31 cellular contexts compared by ENCODE assay signal in genomic region chr5:68894673-68895072, GRCh38.
A peak's percentile ranks its signal among the peaks of the same experiment; 100 is the strongest.
DNase-seq lines count a peak whose midpoint lies in the region; ATAC-seq and TF ChIP-seq lines count a peak whose summit lies in the region.
"Had no signal": no experiment of that assay in that cellular context is flagged by ENCODE, and none has a peak within 500 bp of the region (broad histone marks: within the 10 kb centered on the region; RNA-seq: fewer than 3 reads in every experiment).

No MANE protein-coding gene starts in this region.

- H3K9me3 ChIP-seq in CD4-positive, alpha-beta T cell (ENCODE audit: control insufficient read depth, low read length) = no peaks in the 10 kb centered on the region
- no peaks in the 10 kb centered on the region for H3K9me3 ChIP-seq in naive thymus-derived CD4-positive, alpha-beta T cell (ENCODE audit: control insufficient read depth in 2 of 3, low read length in 3 of 3)
- no peaks in the 10 kb centered on the region for H3K9me3 ChIP-seq in SK-N-SH
- H3K9me3 ChIP-seq: BLaER1, colonic mucosa, gastrocnemius medialis, left lung, transverse colon had no signal

- H4K20me1 ChIP-seq in SK-N-SH (ENCODE audit: insufficient read depth) = no peaks in the 10 kb centered on the region
- H4K20me1 ChIP-seq: BLaER1 had no signal

- H3K4me1 Mint-ChIP-seq in CD4-positive, alpha-beta T cell (ENCODE audit: low read depth) = peaks cover 31% of the 10 kb centered on the region
- peaks cover 3 to 54% (median 27%) of the 10 kb centered on the region in 7 donors for H3K4me1 Mint-ChIP-seq in naive thymus-derived CD4-positive, alpha-beta T cell
- H3K4me1 Mint-ChIP-seq: natural killer cell had no signal

- no peaks in the 10 kb centered on the region for H3K4me1 ChIP-seq in naive thymus-derived CD4-positive, alpha-beta T cell (ENCODE audit: control insufficient read depth in 2 of 2, insufficient read depth in 2 of 2, low read length in 2 of 2)
- H3K4me1 ChIP-seq in SK-N-SH (ENCODE audit: control insufficient read depth in 1 of 2, insufficient read depth in 2 of 2, low read depth in 1 of 2, low read length in 1 of 2) = peaks cover 0 to 2% of the 10 kb centered on the region in 2 experiments; a peak in 1 of 4 replicates
- H3K4me1 ChIP-seq: BLaER1, colonic mucosa, gastrocnemius medialis, left lung, transverse colon had no signal

- H3K4me3 ChIP-seq in Jurkat, Clone E6-1 (ENCODE audit: low read length) = no peak overlapping the region
- H3K4me3 ChIP-seq in choroid plexus epithelial cell (ENCODE audit: low read depth, low read length) = no peak overlapping the region
- no peak overlapping the region for H3K4me3 ChIP-seq in naive thymus-derived CD4-positive, alpha-beta T cell (ENCODE audit: low read length)
- H3K4me3 ChIP-seq in SK-N-SH (ENCODE audit: low read depth in 2 of 2, low read length in 1 of 2) = no peak overlapping the region
- H3K4me3 ChIP-seq: BLaER1, colonic mucosa, gastrocnemius medialis, left lung, SK-N-MC, smooth muscle cell, transverse colon had no signal

- no peak overlapping the region for H3K4me2 ChIP-seq in SK-N-SH
- H3K4me2 ChIP-seq: BLaER1, smooth muscle cell had no signal

- H3K4me3 Mint-ChIP-seq in CD4-positive, alpha-beta T cell = peak overlapping the region; percentile 35
- H3K4me3 Mint-ChIP-seq in naive thymus-derived CD4-positive, alpha-beta T cell = peak overlapping the region in 9 of 10 donors; percentile 6 to 60 (median 46)
- H3K4me3 Mint-ChIP-seq: activated T-cell treated with anti-CD3 and anti-CD28 coated beads, Interleukin-2, amount 50 U/mL, for 4 hours; effector memory CD8-positive, alpha-beta T cell; natural killer cell had no signal

- POLR2A ChIA-PET in CD4-positive, alpha-beta T cell (lab: Charles Lee) = interaction anchor here (0.5 to 1.8 kb wide), 4 partner anchors 8 to 615 kb away, joined by 5 to 24 read pairs (median 6); no protein-coding TSS in a partner anchor
- POLR2A ChIA-PET in naive thymus-derived CD4-positive, alpha-beta T cell (lab: Charles Lee) = interaction anchor here (0.6 to 1.5 kb wide), 3 partner anchors 9 to 15 kb away, joined by 5 to 7 read pairs (median 6); no protein-coding TSS in a partner anchor
- POLR2A ChIA-PET in SK-N-SH (lab: Yijun Ruan, JAX) = no interaction called here

- no peaks in the 10 kb centered on the region for H3K9me2 ChIP-seq in SK-N-SH

- no peaks in the 10 kb centered on the region for H3K9me3 Mint-ChIP-seq in CD4-positive, alpha-beta T cell
- H3K9me3 Mint-ChIP-seq in naive thymus-derived CD4-positive, alpha-beta T cell = peaks cover 0 to 3% (median 0%) of the 10 kb centered on the region in 11 donors
- H3K9me3 Mint-ChIP-seq: activated T-cell treated with anti-CD3 and anti-CD28 coated beads, Interleukin-2, amount 50 U/mL, for 4 hours; effector memory CD8-positive, alpha-beta T cell; natural killer cell had no signal

- TF ChIP-seq CTCF in CD4-positive, alpha-beta T cell (IDR thresholded peaks at IDR 0.05) = no peak
- no peak for TF ChIP-seq CTCF in choroid plexus epithelial cell (conservative IDR thresholded peaks at IDR 0.05; ENCODE audit: low read depth, low read length)
- TF ChIP-seq CTCF in SK-N-SH (IDR thresholded peaks at IDR 0.05) = no peak

- no peaks in the 10 kb centered on the region for H3K79me2 ChIP-seq in SK-N-SH (ENCODE audit: insufficient read depth)

- H2AFZ ChIP-seq in SK-N-SH (ENCODE audit: low read depth) = no peak overlapping the region

- no peak for TF ChIP-seq EP300 in SK-N-SH (IDR thresholded peaks at IDR 0.05; ENCODE audit: borderline replicate concordance in 1 of 2, low read depth in 1 of 2, low read length in 1 of 2)

- TF ChIP-seq RAD21 in SK-N-SH (IDR thresholded peaks at IDR 0.05; ENCODE audit: low read length) = no peak

- H3K27me3 ChIP-seq in CD4-positive, alpha-beta T cell (ENCODE audit: control insufficient read depth, insufficient read depth, low read length) = no peaks in the 10 kb centered on the region
- H3K27me3 ChIP-seq in naive thymus-derived CD4-positive, alpha-beta T cell (ENCODE audit: control insufficient read depth in 2 of 2, insufficient read depth in 2 of 2, low read length in 2 of 2) = no peaks in the 10 kb centered on the region
- H3K27me3 ChIP-seq in SK-N-SH (ENCODE audit: insufficient read depth) = no peaks in the 10 kb centered on the region
- H3K27me3 ChIP-seq: BLaER1, colonic mucosa, gastrocnemius medialis, left lung, transverse colon had no signal

- H3K27me3 Mint-ChIP-seq in CD4-positive, alpha-beta T cell = no peaks in the 10 kb centered on the region
- no peaks in the 10 kb centered on the region for H3K27me3 Mint-ChIP-seq in naive thymus-derived CD4-positive, alpha-beta T cell
- H3K27me3 Mint-ChIP-seq: effector memory CD8-positive, alpha-beta T cell had no signal

- no peak overlapping the region for H3K9ac ChIP-seq in SK-N-SH
- H3K9ac ChIP-seq: BLaER1 had no signal

- peak; percentile 78 for ATAC-seq in CD4-positive, alpha-beta T cell (ENCODE audit: poor library complexity)
- ATAC-seq in naive thymus-derived CD4-positive, alpha-beta T cell = peak; percentile 40
- ATAC-seq in HG02763 (IDR thresholded peaks at IDR 0.05; ENCODE audit: unreplicated experiment) = no peak
- ATAC-seq: activated T-cell treated with anti-CD3 and anti-CD28 coated beads, Interleukin-2, amount 50 U/mL, for 4 hours; effector memory CD8-positive, alpha-beta T cell; esophagus mucosa; gastrocnemius medialis; left lung; natural killer cell had no signal

- H3K27ac ChIP-seq in CD4-positive, alpha-beta T cell (ENCODE audit: low read depth, low read length) = no peak overlapping the region
- H3K27ac ChIP-seq in naive thymus-derived CD4-positive, alpha-beta T cell (ENCODE audit: low read depth, low read length) = no peak overlapping the region
- no peak overlapping the region for H3K27ac ChIP-seq in SK-N-SH (ENCODE audit: low read depth in 2 of 2, low read length in 1 of 2)
- H3K27ac ChIP-seq: BLaER1, colonic mucosa, gastrocnemius medialis, left lung, SK-N-MC, transverse colon, VCaP had no signal

- peak overlapping the region; percentile 50 for H3K27ac Mint-ChIP-seq in CD4-positive, alpha-beta T cell
- H3K27ac Mint-ChIP-seq in naive thymus-derived CD4-positive, alpha-beta T cell = peak overlapping the region in 6 of 9 donors; percentile 25 to 68 (median 58)
- H3K27ac Mint-ChIP-seq: effector memory CD8-positive, alpha-beta T cell; natural killer cell had no signal

- CTCF ChIA-PET in CD4-positive, alpha-beta T cell (lab: Charles Lee) = no interaction called here
- CTCF ChIA-PET in naive thymus-derived CD4-positive, alpha-beta T cell (lab: Charles Lee) = interaction anchor here (0.9 to 1.2 kb wide), 2 partner anchors 10 to 19 kb away, joined by 4 to 5 read pairs; no protein-coding TSS in a partner anchor
- CTCF ChIA-PET in SK-N-SH (lab: Yijun Ruan, JAX) = interaction anchor here (3.9 kb wide), 1 partner anchor 10 kb away, joined by 16 read pairs; no protein-coding TSS in a partner anchor

- 48% methylated on average over 3 of the region's 3 CpGs for WGBS in SK-N-SH (ENCODE audit: low lambda C conversion rate)

- H3F3A ChIP-seq in SK-N-SH (replicated peaks; ENCODE audit: insufficient read depth) = no peaks in the 10 kb centered on the region

- intact Hi-C loops in CD4-positive, alpha-beta T cell (cut with DNase I, micrococcal nuclease) = no loop called here
- intact Hi-C loops in naive thymus-derived CD4-positive, alpha-beta T cell (cut with micrococcal nuclease) = loop anchor here (1.0 to 5.0 kb wide), 2 partner anchors 10 to 607 kb away; no protein-coding TSS in a partner anchor

- H3K36me3 ChIP-seq in naive thymus-derived CD4-positive, alpha-beta T cell (ENCODE audit: control insufficient read depth in 2 of 3, insufficient read depth in 3 of 3, low read length in 3 of 3) = no peaks in the 10 kb centered on the region
- no peaks in the 10 kb centered on the region for H3K36me3 ChIP-seq in SK-N-SH (replicated peaks in 1 of 2; ENCODE audit: control insufficient read depth in 1 of 2, insufficient read depth in 2 of 2, low read length in 1 of 2)
- H3K36me3 ChIP-seq: BLaER1, colonic mucosa, gastrocnemius medialis, left lung, transverse colon had no signal

- DNase-seq in CD4-positive, alpha-beta T cell = no peak
- peak; percentile 23 for DNase-seq in Jurkat, Clone E6-1 (ENCODE audit: low read depth, low spot score)
- DNase-seq in choroid plexus epithelial cell (ENCODE audit: low read depth) (peak; percentile 28), mucosa of gallbladder (ENCODE audit: low spot score) (no peak), dedifferentiated amniotic fluid mesenchymal stem cell (ENCODE audit: extremely low spot score) (no peak), SK-N-SH (no peak)
- DNase-seq in naive thymus-derived CD4-positive, alpha-beta T cell = peak in 6 of 9 donors; percentile 9 to 57 (median 41)
- DNase-seq: ACHN; activated CD4-positive, alpha-beta T cell treated with anti-CD3 and anti-CD28 coated beads for 48 hours; activated T-cell treated with anti-CD3 and anti-CD28 coated beads, Interleukin-2, amount 50 U/mL, for 4 hours; amygdala; colonic mucosa; DMS53; effector memory CD8-positive, alpha-beta T cell; gastrocnemius medialis; hippocampal formation; KBM-7; left lung; natural killer cell; NCI-H1417 treated with DMSO at 0.1 percent for 48 hours; NCI-H2081; NCI-H345; stimulated activated CD4-positive, alpha-beta T cell treated with anti-CD3 and anti-CD28 coated beads, Interleukin-1b, Interleukin-23, amount 100 ng/mL, for 48 hours; T-helper 9 cell; transverse colon had no signal

- H3K36me3 Mint-ChIP-seq in CD4-positive, alpha-beta T cell (ENCODE audit: low read depth) = no peaks in the 10 kb centered on the region
- peaks cover 0 to 5% (median 0%) of the 10 kb centered on the region in 5 donors for H3K36me3 Mint-ChIP-seq in naive thymus-derived CD4-positive, alpha-beta T cell
- H3K36me3 Mint-ChIP-seq: natural killer cell had no signal

TF ChIP-seq in SK-N-SH, 30 proteins besides CTCF, POLR2A, EP300 and RAD21 (continues in another document):
- TF ChIP-seq TAF1 (IDR thresholded peaks at IDR 0.05; ENCODE audit: borderline replicate concordance, low read depth, low read length) (no peak), RFX5 (IDR thresholded peaks at IDR 0.05; ENCODE audit: low read length) (no peak), USF2 (IDR thresholded peaks at IDR 0.05; ENCODE audit: borderline replicate concordance, low read depth, low read length) (no peak), YY1 (IDR thresholded peaks at IDR 0.05; ENCODE audit: low read depth) (no peak)

Comparison
In these comparisons a context has a peak if more than half of its experiments do, and no peak if none do; other contexts are left out.
1. DNase-seq: peak in Jurkat, Clone E6-1 (single experiment), choroid plexus epithelial cell (single experiment) and naive thymus-derived CD4-positive, alpha-beta T cell (6 of 9); none in CD4-positive, alpha-beta T cell (0 of 10), mucosa of gallbladder (single experiment), dedifferentiated amniotic fluid mesenchymal stem cell (single experiment) and SK-N-SH (single experiment).
2. intact Hi-C loops: an anchor here in naive thymus-derived CD4-positive, alpha-beta T cell (1.0 to 5.0 kb wide); none called in CD4-positive, alpha-beta T cell.